Comparison of ENCODE assay signal across 1 cellular context in the genomic region with DNA sequence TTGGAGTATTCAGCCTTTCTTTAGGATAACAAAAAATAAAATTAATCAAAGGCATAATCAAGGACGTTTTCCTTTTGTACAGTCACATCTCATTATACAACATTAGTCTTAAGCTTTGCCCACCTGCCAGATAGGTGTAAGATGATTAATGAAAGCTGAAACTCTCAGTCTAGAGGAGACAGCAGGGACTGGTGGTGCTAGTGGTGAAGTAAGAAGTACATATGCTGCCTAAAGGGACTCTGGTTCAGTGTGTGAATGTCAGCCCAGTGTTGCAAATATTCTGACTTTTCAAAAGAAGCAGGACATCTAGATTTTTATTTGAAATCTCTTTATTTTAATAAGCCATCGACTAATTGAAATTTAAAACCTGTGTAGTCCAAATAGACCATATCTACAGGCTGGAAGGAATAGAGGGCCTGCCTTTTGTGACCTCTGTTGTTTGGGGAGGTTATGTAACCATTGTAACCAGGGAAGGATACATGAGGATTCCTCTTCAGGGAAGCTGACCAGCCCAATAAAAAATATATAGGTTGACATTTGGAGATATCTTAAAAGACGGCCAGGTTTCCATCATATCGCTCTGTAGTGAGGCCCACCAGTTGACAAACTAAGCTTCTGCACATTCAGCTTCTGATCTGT.
A peak's percentile ranks its signal among the peaks of the same experiment; 100 is the strongest.
TF ChIP-seq lines count a peak whose summit lies in the region.

No MANE protein-coding gene starts in this region.

TF ChIP-seq in HepG2, 621 proteins besides CTCF, POLR2A, EP300 and RAD21 (continues in another document):
- TF ChIP-seq NFE2L2 (IDR thresholded peaks at IDR 0.05; ENCODE audit: low read length) (no peak), EHMT2 (IDR thresholded peaks at IDR 0.05; ENCODE audit: borderline replicate concordance, low read depth, low read length) (no peak), MIXL1 (CRISPR knock-in tag; IDR thresholded peaks at IDR 0.05) (0 out of 2 replicates have a peak, but pooled peaks have one; percentile 33), RARG (CRISPR knock-in tag; IDR thresholded peaks at IDR 0.05; ENCODE audit: low read depth) (no peak), CCDC6 (CRISPR knock-in tag; IDR thresholded peaks at IDR 0.05) (no peak), NFATC3 (CRISPR knock-in tag; IDR thresholded peaks at IDR 0.05) (0 out of 2 replicates have a peak, but pooled peaks have one; percentile 46), GTF2F1 (IDR thresholded peaks at IDR 0.05; ENCODE audit: low read length) (no peak), SRSF4 (IDR thresholded peaks at IDR 0.05; ENCODE audit: low read depth, low read length, poor library complexity, severe bottlenecking) (no peak), ZNF841 (CRISPR knock-in tag; IDR thresholded peaks at IDR 0.05; ENCODE audit: borderline replicate concordance) (no peak), SOX6 (IDR thresholded peaks at IDR 0.05) (no peak), SOX6 (CRISPR knock-in tag; IDR thresholded peaks at IDR 0.05) (peak; percentile 64; the same call in 1 of the 2 replicates), U2AF1 (optimal IDR thresholded peaks at IDR 0.05; ENCODE audit: low read depth, low read length) (no peak), GATAD2A (CRISPR knock-in tag; IDR thresholded peaks at IDR 0.05) (peak; percentile 24; the same call in 1 of the 2 replicates), LCORL (IDR thresholded peaks at IDR 0.05) (no peak), LCORL (CRISPR knock-in tag; IDR thresholded peaks at IDR 0.05) (no peak), ARID2 (CRISPR knock-in tag; IDR thresholded peaks at IDR 0.05; ENCODE audit: borderline replicate concordance) (no peak), ZNF792 (CRISPR knock-in tag; IDR thresholded peaks at IDR 0.05) (no peak), NFYB (CRISPR knock-in tag; IDR thresholded peaks at IDR 0.05) (no peak), ZSCAN30 (CRISPR knock-in tag; IDR thresholded peaks at IDR 0.05) (no peak), CC2D1A (CRISPR knock-in tag; IDR thresholded peaks at IDR 0.05) (no peak), ZMAT3 (CRISPR knock-in tag; conservative IDR thresholded peaks at IDR 0.05) (no peak), TEAD3 (CRISPR knock-in tag; optimal IDR thresholded peaks at IDR 0.05; ENCODE audit: borderline replicate concordance) (no peak), PCBP2 (optimal IDR thresholded peaks at IDR 0.05; ENCODE audit: low read depth, low read length, poor library complexity, severe bottlenecking) (no peak), FOXP1 (IDR thresholded peaks at IDR 0.05) (no peak), FOXP1 (CRISPR knock-in tag; IDR thresholded peaks at IDR 0.05) (no peak), ZNF607 (CRISPR knock-in tag; IDR thresholded peaks at IDR 0.05; ENCODE audit: borderline replicate concordance) (no peak), ZNF850 (CRISPR knock-in tag; conservative IDR thresholded peaks at IDR 0.05) (no peak), JARID2 (CRISPR knock-in tag; IDR thresholded peaks at IDR 0.05; ENCODE audit: insufficient replicate concordance) (no peak), ISX (CRISPR knock-in tag; conservative IDR thresholded peaks at IDR 0.05) (no peak), ZBTB8A (CRISPR knock-in tag; IDR thresholded peaks at IDR 0.05; ENCODE audit: borderline replicate concordance, low read depth) (no peak)
- TF ChIP-seq, protein P1, sequence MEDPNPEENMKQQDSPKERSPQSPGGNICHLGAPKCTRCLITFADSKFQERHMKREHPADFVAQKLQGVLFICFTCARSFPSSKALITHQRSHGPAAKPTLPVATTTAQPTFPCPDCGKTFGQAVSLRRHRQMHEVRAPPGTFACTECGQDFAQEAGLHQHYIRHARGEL (CRISPR knock-in tag; IDR thresholded peaks at IDR 0.05) = no peak
- TF ChIP-seq, protein P2, sequence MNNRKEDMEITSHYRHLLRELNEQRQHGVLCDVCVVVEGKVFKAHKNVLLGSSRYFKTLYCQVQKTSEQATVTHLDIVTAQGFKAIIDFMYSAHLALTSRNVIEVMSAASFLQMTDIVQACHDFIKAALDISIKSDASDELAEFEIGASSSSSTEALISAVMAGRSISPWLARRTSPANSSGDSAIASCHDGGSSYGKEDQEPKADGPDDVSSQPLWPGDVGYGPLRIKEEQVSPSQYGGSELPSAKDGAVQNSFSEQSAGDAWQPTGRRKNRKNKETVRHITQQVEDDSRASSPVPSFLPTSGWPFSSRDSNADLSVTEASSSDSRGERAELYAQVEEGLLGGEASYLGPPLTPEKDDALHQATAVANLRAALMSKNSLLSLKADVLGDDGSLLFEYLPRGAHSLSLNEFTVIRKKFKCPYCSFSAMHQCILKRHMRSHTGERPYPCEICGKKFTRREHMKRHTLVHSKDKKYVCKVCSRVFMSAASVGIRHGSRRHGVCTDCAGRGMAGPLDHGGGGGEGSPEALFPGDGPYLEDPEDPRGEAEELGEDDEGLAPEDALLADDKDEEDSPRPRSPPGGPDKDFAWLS (CRISPR knock-in tag; IDR thresholded peaks at IDR 0.05; ENCODE audit: borderline replicate concordance) = no peak
- TF ChIP-seq, protein P3, sequence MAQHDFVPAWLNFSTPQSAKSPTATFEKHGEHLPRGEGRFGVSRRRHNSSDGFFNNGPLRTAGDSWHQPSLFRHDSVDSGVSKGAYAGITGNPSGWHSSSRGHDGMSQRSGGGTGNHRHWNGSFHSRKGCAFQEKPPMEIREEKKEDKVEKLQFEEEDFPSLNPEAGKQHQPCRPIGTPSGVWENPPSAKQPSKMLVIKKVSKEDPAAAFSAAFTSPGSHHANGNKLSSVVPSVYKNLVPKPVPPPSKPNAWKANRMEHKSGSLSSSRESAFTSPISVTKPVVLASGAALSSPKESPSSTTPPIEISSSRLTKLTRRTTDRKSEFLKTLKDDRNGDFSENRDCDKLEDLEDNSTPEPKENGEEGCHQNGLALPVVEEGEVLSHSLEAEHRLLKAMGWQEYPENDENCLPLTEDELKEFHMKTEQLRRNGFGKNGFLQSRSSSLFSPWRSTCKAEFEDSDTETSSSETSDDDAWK (CRISPR knock-in tag; IDR thresholded peaks at IDR 0.05) = no peak
- TF ChIP-seq, protein P4, sequence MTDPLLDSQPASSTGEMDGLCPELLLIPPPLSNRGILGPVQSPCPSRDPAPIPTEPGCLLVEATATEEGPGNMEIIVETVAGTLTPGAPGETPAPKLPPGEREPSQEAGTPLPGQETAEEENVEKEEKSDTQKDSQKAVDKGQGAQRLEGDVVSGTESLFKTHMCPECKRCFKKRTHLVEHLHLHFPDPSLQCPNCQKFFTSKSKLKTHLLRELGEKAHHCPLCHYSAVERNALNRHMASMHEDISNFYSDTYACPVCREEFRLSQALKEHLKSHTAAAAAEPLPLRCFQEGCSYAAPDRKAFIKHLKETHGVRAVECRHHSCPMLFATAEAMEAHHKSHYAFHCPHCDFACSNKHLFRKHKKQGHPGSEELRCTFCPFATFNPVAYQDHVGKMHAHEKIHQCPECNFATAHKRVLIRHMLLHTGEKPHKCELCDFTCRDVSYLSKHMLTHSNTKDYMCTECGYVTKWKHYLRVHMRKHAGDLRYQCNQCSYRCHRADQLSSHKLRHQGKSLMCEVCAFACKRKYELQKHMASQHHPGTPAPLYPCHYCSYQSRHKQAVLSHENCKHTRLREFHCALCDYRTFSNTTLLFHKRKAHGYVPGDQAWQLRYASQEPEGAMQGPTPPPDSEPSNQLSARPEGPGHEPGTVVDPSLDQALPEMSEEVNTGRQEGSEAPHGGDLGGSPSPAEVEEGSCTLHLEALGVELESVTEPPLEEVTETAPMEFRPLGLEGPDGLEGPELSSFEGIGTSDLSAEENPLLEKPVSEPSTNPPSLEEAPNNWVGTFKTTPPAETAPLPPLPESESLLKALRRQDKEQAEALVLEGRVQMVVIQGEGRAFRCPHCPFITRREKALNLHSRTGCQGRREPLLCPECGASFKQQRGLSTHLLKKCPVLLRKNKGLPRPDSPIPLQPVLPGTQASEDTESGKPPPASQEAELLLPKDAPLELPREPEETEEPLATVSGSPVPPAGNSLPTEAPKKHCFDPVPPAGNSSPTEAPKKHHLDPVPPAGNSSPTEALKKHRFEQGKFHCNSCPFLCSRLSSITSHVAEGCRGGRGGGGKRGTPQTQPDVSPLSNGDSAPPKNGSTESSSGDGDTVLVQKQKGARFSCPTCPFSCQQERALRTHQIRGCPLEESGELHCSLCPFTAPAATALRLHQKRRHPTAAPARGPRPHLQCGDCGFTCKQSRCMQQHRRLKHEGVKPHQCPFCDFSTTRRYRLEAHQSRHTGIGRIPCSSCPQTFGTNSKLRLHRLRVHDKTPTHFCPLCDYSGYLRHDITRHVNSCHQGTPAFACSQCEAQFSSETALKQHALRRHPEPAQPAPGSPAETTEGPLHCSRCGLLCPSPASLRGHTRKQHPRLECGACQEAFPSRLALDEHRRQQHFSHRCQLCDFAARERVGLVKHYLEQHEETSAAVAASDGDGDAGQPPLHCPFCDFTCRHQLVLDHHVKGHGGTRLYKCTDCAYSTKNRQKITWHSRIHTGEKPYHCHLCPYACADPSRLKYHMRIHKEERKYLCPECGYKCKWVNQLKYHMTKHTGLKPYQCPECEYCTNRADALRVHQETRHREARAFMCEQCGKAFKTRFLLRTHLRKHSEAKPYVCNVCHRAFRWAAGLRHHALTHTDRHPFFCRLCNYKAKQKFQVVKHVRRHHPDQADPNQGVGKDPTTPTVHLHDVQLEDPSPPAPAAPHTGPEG (CRISPR knock-in tag; IDR thresholded peaks at IDR 0.05) = no peak
- TF ChIP-seq, protein P5, sequence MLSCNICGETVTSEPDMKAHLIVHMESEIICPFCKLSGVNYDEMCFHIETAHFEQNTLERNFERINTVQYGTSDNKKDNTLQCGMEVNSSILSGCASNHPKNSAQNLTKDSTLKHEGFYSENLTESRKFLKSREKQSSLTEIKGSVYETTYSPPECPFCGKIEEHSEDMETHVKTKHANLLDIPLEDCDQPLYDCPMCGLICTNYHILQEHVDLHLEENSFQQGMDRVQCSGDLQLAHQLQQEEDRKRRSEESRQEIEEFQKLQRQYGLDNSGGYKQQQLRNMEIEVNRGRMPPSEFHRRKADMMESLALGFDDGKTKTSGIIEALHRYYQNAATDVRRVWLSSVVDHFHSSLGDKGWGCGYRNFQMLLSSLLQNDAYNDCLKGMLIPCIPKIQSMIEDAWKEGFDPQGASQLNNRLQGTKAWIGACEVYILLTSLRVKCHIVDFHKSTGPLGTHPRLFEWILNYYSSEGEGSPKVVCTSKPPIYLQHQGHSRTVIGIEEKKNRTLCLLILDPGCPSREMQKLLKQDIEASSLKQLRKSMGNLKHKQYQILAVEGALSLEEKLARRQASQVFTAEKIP (CRISPR knock-in tag; IDR thresholded peaks at IDR 0.05; ENCODE audit: borderline replicate concordance) = no peak
- TF ChIP-seq, protein P6, sequence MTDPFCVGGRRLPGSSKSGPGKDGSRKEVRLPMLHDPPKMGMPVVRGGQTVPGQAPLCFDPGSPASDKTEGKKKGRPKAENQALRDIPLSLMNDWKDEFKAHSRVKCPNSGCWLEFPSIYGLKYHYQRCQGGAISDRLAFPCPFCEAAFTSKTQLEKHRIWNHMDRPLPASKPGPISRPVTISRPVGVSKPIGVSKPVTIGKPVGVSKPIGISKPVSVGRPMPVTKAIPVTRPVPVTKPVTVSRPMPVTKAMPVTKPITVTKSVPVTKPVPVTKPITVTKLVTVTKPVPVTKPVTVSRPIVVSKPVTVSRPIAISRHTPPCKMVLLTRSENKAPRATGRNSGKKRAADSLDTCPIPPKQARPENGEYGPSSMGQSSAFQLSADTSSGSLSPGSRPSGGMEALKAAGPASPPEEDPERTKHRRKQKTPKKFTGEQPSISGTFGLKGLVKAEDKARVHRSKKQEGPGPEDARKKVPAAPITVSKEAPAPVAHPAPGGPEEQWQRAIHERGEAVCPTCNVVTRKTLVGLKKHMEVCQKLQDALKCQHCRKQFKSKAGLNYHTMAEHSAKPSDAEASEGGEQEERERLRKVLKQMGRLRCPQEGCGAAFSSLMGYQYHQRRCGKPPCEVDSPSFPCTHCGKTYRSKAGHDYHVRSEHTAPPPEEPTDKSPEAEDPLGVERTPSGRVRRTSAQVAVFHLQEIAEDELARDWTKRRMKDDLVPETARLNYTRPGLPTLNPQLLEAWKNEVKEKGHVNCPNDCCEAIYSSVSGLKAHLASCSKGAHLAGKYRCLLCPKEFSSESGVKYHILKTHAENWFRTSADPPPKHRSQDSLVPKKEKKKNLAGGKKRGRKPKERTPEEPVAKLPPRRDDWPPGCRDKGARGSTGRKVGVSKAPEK (CRISPR knock-in tag; IDR thresholded peaks at IDR 0.05; ENCODE audit: borderline replicate concordance) = no peak
- TF ChIP-seq, protein P7, sequence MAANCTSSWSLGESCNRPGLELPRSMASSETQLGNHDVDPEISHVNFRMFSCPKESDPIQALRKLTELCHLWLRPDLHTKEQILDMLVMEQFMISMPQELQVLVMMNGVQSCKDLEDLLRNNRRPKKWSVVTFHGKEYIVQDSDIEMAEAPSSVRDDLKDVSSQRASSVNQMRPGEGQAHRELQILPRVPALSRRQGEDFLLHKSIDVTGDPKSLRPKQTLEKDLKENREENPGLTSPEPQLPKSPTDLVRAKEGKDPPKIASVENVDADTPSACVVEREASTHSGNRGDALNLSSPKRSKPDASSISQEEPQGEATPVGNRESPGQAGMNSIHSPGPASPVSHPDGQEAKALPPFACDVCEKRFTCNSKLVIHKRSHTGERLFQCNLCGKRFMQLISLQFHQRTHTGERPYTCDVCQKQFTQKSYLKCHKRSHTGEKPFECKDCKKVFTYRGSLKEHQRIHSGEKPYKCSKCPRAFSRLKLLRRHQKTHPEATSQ (CRISPR knock-in tag; IDR thresholded peaks at IDR 0.05; ENCODE audit: borderline replicate concordance) = no peak
- TF ChIP-seq, protein P8, sequence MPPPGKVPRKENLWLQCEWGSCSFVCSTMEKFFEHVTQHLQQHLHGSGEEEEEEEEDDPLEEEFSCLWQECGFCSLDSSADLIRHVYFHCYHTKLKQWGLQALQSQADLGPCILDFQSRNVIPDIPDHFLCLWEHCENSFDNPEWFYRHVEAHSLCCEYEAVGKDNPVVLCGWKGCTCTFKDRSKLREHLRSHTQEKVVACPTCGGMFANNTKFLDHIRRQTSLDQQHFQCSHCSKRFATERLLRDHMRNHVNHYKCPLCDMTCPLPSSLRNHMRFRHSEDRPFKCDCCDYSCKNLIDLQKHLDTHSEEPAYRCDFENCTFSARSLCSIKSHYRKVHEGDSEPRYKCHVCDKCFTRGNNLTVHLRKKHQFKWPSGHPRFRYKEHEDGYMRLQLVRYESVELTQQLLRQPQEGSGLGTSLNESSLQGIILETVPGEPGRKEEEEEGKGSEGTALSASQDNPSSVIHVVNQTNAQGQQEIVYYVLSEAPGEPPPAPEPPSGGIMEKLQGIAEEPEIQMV (CRISPR knock-in tag; IDR thresholded peaks at IDR 0.05; ENCODE audit: low read depth) = no peak
- TF ChIP-seq, protein P9, sequence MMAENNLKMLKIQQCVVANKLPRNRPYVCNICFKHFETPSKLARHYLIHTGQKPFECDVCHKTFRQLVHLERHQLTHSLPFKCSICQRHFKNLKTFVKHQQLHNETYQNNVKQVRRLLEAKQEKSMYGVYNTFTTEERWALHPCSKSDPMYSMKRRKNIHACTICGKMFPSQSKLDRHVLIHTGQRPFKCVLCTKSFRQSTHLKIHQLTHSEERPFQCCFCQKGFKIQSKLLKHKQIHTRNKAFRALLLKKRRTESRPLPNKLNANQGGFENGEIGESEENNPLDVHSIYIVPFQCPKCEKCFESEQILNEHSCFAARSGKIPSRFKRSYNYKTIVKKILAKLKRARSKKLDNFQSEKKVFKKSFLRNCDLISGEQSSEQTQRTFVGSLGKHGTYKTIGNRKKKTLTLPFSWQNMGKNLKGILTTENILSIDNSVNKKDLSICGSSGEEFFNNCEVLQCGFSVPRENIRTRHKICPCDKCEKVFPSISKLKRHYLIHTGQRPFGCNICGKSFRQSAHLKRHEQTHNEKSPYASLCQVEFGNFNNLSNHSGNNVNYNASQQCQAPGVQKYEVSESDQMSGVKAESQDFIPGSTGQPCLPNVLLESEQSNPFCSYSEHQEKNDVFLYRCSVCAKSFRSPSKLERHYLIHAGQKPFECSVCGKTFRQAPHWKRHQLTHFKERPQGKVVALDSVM (CRISPR knock-in tag; IDR thresholded peaks at IDR 0.05) = no peak
- TF ChIP-seq, protein P10, sequence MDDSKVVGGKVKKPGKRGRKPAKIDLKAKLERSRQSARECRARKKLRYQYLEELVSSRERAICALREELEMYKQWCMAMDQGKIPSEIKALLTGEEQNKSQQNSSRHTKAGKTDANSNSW (CRISPR knock-in tag; IDR thresholded peaks at IDR 0.05; ENCODE audit: borderline replicate concordance) = no peak
